In the genomic region with DNA sequence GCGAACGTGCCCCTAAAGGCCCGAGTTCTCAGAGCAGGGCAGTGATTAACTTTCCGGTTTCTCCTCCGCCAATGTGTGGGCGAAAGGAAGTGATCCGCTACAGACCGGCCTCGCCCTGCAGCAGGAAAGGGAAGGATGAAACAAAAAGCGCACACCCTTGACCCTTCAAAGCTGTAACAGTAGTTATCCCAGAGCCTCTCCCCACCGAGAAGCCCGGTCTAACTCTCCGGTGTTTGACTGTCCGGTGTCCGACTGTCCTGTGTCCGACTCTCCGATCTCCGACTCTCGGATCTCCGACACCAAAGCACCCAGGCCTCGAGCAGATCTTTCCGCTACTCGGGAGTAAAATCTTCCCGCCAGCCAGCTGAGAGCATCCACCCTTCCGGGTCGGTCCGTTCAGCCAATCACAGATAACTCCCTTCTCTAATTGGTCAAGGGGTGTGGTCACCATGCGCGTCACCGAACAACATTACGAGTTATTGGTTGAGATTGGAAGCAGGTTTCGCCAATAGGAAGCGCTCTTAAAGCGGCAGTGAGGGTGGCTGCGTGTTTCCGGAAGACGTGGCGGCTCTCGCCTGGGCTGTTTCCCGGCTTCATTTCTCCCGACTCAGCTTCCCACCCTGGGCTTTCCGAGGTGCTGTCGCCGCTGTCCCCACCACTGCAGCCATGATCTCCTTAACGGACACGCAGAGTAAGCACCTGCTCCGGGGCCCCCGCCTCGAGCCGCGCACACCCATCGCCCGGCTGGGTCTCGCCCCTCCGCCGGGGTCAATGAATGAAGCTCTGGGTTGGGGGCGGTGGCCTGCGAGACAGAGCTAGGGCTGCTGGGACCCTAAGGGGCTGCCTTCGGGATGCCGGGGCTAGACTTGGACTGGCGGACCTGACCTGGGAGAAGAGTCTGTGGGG, we compare ENCODE assay signal across 8 cellular contexts. TPM values are rescaled to one million over a fixed set of nuclear protein-coding genes. Genes with fewer than 3 reads are reported as not detected.
A peak's percentile ranks its signal among the peaks of the same experiment; 100 is the strongest.
DNase-seq lines count a peak whose midpoint lies in the region; ATAC-seq and TF ChIP-seq lines count a peak whose summit lies in the region.

A gene with protein sequence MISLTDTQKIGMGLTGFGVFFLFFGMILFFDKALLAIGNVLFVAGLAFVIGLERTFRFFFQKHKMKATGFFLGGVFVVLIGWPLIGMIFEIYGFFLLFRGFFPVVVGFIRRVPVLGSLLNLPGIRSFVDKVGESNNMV (plus strand): TSS at position 532 of the 906 bp plus-strand sequence. CDS start 135 bp downstream, at position 667.
RECQL (minus strand) TSS at position 378 of the 906 bp plus-strand sequence. CDS start 2,065 bp downstream, outside the sequence.

- POLR2A ChIA-PET in naive thymus-derived CD4-positive, alpha-beta T cell (lab: Charles Lee), result interaction anchor here (0.5 to 2.2 kb wide), 20 partner anchors 9 to 1043 kb away, joined by 3 to 25 read pairs (median 3); partner anchors contain the start of genes C2CD5, LDHB and PYROXD1

- peaks cover 5 to 23% (median 13%) of the 10 kb centered on the region in 5 donors for H3K36me3 Mint-ChIP-seq in naive thymus-derived CD4-positive, alpha-beta T cell
- H3K36me3 Mint-ChIP-seq in stimulated activated naive B cell treated with anti-CD40 and anti-IgM and Interleukin-4, amounts not matched to agents 10 μg/mL and 1 μg/mL and 100 μg/mL, for 72 hours, result peaks cover 11 to 25% of the 10 kb centered on the region in 2 donors

- peaks cover 30 to 67% (median 55%) of the 10 kb centered on the region in 7 donors for H3K4me1 Mint-ChIP-seq in naive thymus-derived CD4-positive, alpha-beta T cell
- peaks cover 25 to 26% of the 10 kb centered on the region in 2 donors for H3K4me1 Mint-ChIP-seq in stimulated activated naive B cell treated with anti-CD40 and anti-IgM and Interleukin-4, amounts not matched to agents 10 μg/mL and 1 μg/mL and 100 μg/mL, for 72 hours

- H3K27me3 Mint-ChIP-seq in naive thymus-derived CD4-positive, alpha-beta T cell, result no peaks in the 10 kb centered on the region
- H3K27me3 Mint-ChIP-seq in stimulated activated naive B cell treated with anti-CD40 and anti-IgM and Interleukin-4, amounts not matched to agents 10 μg/mL and 1 μg/mL and 100 μg/mL, for 72 hours, result no peaks in the 10 kb centered on the region

- DNase-seq in EL, result peak; percentile 98
- DNase-seq in H4 (ENCODE audit: low spot score), result peak; percentile 98
- DNase-seq in LNCaP clone FGC (ENCODE audit: low read depth), result peak; percentile 97
- DNase-seq in RPMI8226, result peak; percentile 97
- peak; percentile 67 to 79 for DNase-seq in activated T-helper 1 cell treated with anti-CD3 and anti-CD28 coated beads, Interleukin-2, amount 50 U/mL, for 16 hours (ENCODE audit: low read depth in 1 of 2, low spot score in 1 of 2)
- DNase-seq in fibroblast of mammary gland (ENCODE audit: low read depth), result peak; percentile 99
- DNase-seq in naive thymus-derived CD4-positive, alpha-beta T cell, result peak; percentile 67 to 96 (median 94)
- DNase-seq in stimulated activated naive B cell treated with anti-CD40 and anti-IgM and Interleukin-4, amounts not matched to agents 10 μg/mL and 1 μg/mL and 100 μg/mL, for 72 hours, result peak; percentile 90

- peaks cover 0 to 24% (median 0%) of the 10 kb centered on the region in 3 experiments for H3K36me3 ChIP-seq in naive thymus-derived CD4-positive, alpha-beta T cell (ENCODE audit: control insufficient read depth in 2 of 3, insufficient read depth in 3 of 3, low read length in 3 of 3)

- no peaks in the 10 kb centered on the region for H3K9me3 Mint-ChIP-seq in naive thymus-derived CD4-positive, alpha-beta T cell
- no peaks in the 10 kb centered on the region for H3K9me3 Mint-ChIP-seq in stimulated activated naive B cell treated with anti-CD40 and anti-IgM and Interleukin-4, amounts not matched to agents 10 μg/mL and 1 μg/mL and 100 μg/mL, for 72 hours

- no peak within 1 kb of the TSS for H3K4me3 Mint-ChIP-seq in naive thymus-derived CD4-positive, alpha-beta T cell
- H3K4me3 Mint-ChIP-seq in stimulated activated naive B cell treated with anti-CD40 and anti-IgM and Interleukin-4, amounts not matched to agents 10 μg/mL and 1 μg/mL and 100 μg/mL, for 72 hours, result no peak within 1 kb of the TSS

- H3K27me3 ChIP-seq in naive thymus-derived CD4-positive, alpha-beta T cell (ENCODE audit: control insufficient read depth in 2 of 2, insufficient read depth in 2 of 2, low read length in 2 of 2), result no peaks in the 10 kb centered on the region

- intact Hi-C loops in naive thymus-derived CD4-positive, alpha-beta T cell (cut with micrococcal nuclease), result loop anchor here (1.0 to 10.0 kb wide), 17 partner anchors 8 to 1123 kb away; partner anchors contain the start of genes C2CD5 (in 2 of the 2), CMAS (in 2 of the 2), ETNK1 (in 2 of the 2) and LDHB (in 2 of the 2)

- H3K27ac Mint-ChIP-seq in naive thymus-derived CD4-positive, alpha-beta T cell, result no peak within 1 kb of the TSS
- H3K27ac Mint-ChIP-seq in stimulated activated naive B cell treated with anti-CD40 and anti-IgM and Interleukin-4, amounts not matched to agents 10 μg/mL and 1 μg/mL and 100 μg/mL, for 72 hours, result peak within 1 kb of the TSS; percentile 88

- peak; percentile 98 for ATAC-seq in naive thymus-derived CD4-positive, alpha-beta T cell
- peak; percentile 98 to 99 for ATAC-seq in stimulated activated naive B cell treated with anti-CD40 and anti-IgM and Interleukin-4, amounts not matched to agents 10 μg/mL and 1 μg/mL and 100 μg/mL, for 72 hours (replicated peaks)

- no peaks in the 10 kb centered on the region for H3K9me3 ChIP-seq in naive thymus-derived CD4-positive, alpha-beta T cell (ENCODE audit: control insufficient read depth in 2 of 3, low read length in 3 of 3)

- H3K4me3 ChIP-seq in LNCaP clone FGC (ENCODE audit: low read depth, low read length), result peak within 1 kb of the TSS; percentile 90
- H3K4me3 ChIP-seq in fibroblast of mammary gland (ENCODE audit: control insufficient read depth, low read depth, low read length), result peak within 1 kb of the TSS; percentile 92
- H3K4me3 ChIP-seq in naive thymus-derived CD4-positive, alpha-beta T cell (ENCODE audit: low read length), result peak within 1 kb of the TSS; percentile 68

- peak within 1 kb of the TSS; percentile 87 for H3K27ac ChIP-seq in naive thymus-derived CD4-positive, alpha-beta T cell (ENCODE audit: low read depth, low read length)

- TF ChIP-seq CTCF in LNCaP clone FGC (IDR thresholded peaks at IDR 0.05; ENCODE audit: control insufficient read depth, extremely low read depth, insufficient read depth) (no peak), fibroblast of mammary gland (conservative IDR thresholded peaks at IDR 0.05; ENCODE audit: control insufficient read depth, insufficient read depth, low read depth, low read length) (no peak)

- H3K4me1 ChIP-seq in naive thymus-derived CD4-positive, alpha-beta T cell (ENCODE audit: control insufficient read depth in 2 of 2, insufficient read depth in 2 of 2, low read length in 2 of 2), result peaks cover 20 to 25% of the 10 kb centered on the region in 2 donors

- CTCF ChIA-PET in naive thymus-derived CD4-positive, alpha-beta T cell (lab: Charles Lee), result interaction anchor here (0.6 to 1.7 kb wide), 2 partner anchors 178 to 263 kb away, joined by 3 to 11 read pairs; no protein-coding TSS in a partner anchor

RNA-seq across cellular contexts. Expression of the first gene that starts in this region (rescaled TPM):
- total RNA-seq in H4 (2014; rRNA removed; shearing (Covaris generic)), result 34.4 and 48.4 TPM in 2 replicates
- 10 to 100 TPM; 25.8 to 42.5 (median 31.7) TPM for total RNA-seq in naive thymus-derived CD4-positive, alpha-beta T cell
- polyA plus RNA-seq in naive thymus-derived CD4-positive, alpha-beta T cell, result 10 to 100 TPM; 20.8 to 21.3 TPM

RNA-seq across cellular contexts. Expression of gene RECQL, which starts in this region (rescaled TPM):
- 48.2 and 67.6 TPM in 2 replicates for total RNA-seq in H4 (2014; rRNA removed; shearing (Covaris generic))
- 10 to 100 TPM; 19.4 to 77.7 (median 43.2) TPM for total RNA-seq in naive thymus-derived CD4-positive, alpha-beta T cell
- polyA plus RNA-seq in naive thymus-derived CD4-positive, alpha-beta T cell, result 10 to 100 TPM; 49.1 to 59.7 TPM

Comparison
In these comparisons a context has a peak if more than half of its experiments do, and no peak if none do; other contexts are left out.
1. Peak in every context shown above with its lines: DNase-seq, ATAC-seq, H3K4me3 ChIP-seq and H3K27ac ChIP-seq.